In the genomic region with DNA sequence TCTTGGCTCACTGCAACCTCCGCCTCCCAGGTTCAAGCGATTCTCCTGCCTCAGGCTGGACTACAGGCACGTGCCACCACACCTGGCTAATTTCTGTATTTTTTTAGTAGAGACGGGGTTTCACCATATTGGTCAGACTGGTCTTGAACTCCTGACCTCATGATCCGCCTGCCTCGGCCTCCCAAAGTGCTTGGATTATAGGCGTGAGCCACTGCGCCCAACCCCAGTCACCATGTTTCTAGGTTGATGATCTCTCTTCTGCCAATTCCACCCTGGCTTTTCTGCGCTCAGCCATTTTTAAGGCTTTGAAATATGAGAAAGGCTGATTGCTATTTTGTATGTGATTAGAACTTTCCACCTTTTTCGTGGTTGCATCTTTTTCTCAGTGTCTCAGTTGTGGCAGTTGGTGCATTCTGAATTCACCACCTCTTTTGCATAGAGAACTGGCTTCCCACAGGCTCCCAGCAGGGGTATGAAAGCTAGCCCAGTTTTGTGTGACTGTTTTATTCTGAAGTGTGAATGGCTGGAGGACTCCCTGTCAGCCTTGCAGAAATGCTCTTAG, we compare ENCODE assay signal across 1 cellular context.
A peak's percentile ranks its signal among the peaks of the same experiment; 100 is the strongest.
TF ChIP-seq lines count a peak whose summit lies in the region.

No MANE protein-coding gene starts in this region.

TF ChIP-seq in GM12878, 131 proteins besides CTCF, POLR2A, EP300 and RAD21 (continued from another document and continues in another):
- TF ChIP-seq, protein P1, sequence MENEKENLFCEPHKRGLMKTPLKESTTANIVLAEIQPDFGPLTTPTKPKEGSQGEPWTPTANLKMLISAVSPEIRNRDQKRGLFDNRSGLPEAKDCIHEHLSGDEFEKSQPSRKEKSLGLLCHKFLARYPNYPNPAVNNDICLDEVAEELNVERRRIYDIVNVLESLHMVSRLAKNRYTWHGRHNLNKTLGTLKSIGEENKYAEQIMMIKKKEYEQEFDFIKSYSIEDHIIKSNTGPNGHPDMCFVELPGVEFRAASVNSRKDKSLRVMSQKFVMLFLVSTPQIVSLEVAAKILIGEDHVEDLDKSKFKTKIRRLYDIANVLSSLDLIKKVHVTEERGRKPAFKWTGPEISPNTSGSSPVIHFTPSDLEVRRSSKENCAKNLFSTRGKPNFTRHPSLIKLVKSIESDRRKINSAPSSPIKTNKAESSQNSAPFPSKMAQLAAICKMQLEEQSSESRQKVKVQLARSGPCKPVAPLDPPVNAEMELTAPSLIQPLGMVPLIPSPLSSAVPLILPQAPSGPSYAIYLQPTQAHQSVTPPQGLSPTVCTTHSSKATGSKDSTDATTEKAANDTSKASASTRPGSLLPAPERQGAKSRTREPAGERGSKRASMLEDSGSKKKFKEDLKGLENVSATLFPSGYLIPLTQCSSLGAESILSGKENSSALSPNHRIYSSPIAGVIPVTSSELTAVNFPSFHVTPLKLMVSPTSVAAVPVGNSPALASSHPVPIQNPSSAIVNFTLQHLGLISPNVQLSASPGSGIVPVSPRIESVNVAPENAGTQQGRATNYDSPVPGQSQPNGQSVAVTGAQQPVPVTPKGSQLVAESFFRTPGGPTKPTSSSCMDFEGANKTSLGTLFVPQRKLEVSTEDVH (IDR thresholded peaks at IDR 0.05; ENCODE audit: low read depth, partially characterized antibody) = no peak
- TF ChIP-seq, protein P2, sequence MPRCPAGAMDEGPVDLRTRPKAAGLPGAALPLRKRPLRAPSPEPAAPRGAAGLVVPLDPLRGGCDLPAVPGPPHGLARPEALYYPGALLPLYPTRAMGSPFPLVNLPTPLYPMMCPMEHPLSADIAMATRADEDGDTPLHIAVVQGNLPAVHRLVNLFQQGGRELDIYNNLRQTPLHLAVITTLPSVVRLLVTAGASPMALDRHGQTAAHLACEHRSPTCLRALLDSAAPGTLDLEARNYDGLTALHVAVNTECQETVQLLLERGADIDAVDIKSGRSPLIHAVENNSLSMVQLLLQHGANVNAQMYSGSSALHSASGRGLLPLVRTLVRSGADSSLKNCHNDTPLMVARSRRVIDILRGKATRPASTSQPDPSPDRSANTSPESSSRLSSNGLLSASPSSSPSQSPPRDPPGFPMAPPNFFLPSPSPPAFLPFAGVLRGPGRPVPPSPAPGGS (IDR thresholded peaks at IDR 0.05; ENCODE audit: borderline replicate concordance, insufficient read depth, low read depth, low read length, poor library complexity, severe bottlenecking) = peak; percentile 9
- TF ChIP-seq MEF2B (IDR thresholded peaks at IDR 0.05; ENCODE audit: partially characterized antibody, poor library complexity, severe bottlenecking) = peak; percentile 64
- TF ChIP-seq, protein P3, sequence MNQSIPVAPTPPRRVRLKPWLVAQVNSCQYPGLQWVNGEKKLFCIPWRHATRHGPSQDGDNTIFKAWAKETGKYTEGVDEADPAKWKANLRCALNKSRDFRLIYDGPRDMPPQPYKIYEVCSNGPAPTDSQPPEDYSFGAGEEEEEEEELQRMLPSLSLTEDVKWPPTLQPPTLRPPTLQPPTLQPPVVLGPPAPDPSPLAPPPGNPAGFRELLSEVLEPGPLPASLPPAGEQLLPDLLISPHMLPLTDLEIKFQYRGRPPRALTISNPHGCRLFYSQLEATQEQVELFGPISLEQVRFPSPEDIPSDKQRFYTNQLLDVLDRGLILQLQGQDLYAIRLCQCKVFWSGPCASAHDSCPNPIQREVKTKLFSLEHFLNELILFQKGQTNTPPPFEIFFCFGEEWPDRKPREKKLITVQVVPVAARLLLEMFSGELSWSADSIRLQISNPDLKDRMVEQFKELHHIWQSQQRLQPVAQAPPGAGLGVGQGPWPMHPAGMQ (IDR thresholded peaks at IDR 0.05; ENCODE audit: borderline replicate concordance) = no peak
- peak; percentile 82; the same call in 1 of the 2 replicates for TF ChIP-seq NFIC (IDR thresholded peaks at IDR 0.05; ENCODE audit: low read depth, low read length)
- TF ChIP-seq MYC (IDR thresholded peaks at IDR 0.05; ENCODE audit: insufficient read depth, insufficient read length, insufficient replicate concordance, low read length, severe bottlenecking) = no peak
- TF ChIP-seq MTA2 (IDR thresholded peaks at IDR 0.05; ENCODE audit: low read depth) = peak; percentile 87
- TF ChIP-seq RAD51 (IDR thresholded peaks at IDR 0.05) = peak; percentile 76; the same call in 1 of the 2 replicates
- no peak for TF ChIP-seq SMAD1 (IDR thresholded peaks at IDR 0.05; ENCODE audit: low read depth, partially characterized antibody)
- no peak for TF ChIP-seq SMAD5 (IDR thresholded peaks at IDR 0.05; ENCODE audit: low read depth)
- no peak for TF ChIP-seq CREM (IDR thresholded peaks at IDR 0.05; ENCODE audit: low read depth)
- TF ChIP-seq JUND (IDR thresholded peaks at IDR 0.05; ENCODE audit: low read depth, low read length) = no peak
- TF ChIP-seq RBBP5 (conservative IDR thresholded peaks at IDR 0.05) = no peak
- TF ChIP-seq SIN3A (IDR thresholded peaks at IDR 0.05; ENCODE audit: low read depth, low read length) = no peak
- TF ChIP-seq, protein P4, sequence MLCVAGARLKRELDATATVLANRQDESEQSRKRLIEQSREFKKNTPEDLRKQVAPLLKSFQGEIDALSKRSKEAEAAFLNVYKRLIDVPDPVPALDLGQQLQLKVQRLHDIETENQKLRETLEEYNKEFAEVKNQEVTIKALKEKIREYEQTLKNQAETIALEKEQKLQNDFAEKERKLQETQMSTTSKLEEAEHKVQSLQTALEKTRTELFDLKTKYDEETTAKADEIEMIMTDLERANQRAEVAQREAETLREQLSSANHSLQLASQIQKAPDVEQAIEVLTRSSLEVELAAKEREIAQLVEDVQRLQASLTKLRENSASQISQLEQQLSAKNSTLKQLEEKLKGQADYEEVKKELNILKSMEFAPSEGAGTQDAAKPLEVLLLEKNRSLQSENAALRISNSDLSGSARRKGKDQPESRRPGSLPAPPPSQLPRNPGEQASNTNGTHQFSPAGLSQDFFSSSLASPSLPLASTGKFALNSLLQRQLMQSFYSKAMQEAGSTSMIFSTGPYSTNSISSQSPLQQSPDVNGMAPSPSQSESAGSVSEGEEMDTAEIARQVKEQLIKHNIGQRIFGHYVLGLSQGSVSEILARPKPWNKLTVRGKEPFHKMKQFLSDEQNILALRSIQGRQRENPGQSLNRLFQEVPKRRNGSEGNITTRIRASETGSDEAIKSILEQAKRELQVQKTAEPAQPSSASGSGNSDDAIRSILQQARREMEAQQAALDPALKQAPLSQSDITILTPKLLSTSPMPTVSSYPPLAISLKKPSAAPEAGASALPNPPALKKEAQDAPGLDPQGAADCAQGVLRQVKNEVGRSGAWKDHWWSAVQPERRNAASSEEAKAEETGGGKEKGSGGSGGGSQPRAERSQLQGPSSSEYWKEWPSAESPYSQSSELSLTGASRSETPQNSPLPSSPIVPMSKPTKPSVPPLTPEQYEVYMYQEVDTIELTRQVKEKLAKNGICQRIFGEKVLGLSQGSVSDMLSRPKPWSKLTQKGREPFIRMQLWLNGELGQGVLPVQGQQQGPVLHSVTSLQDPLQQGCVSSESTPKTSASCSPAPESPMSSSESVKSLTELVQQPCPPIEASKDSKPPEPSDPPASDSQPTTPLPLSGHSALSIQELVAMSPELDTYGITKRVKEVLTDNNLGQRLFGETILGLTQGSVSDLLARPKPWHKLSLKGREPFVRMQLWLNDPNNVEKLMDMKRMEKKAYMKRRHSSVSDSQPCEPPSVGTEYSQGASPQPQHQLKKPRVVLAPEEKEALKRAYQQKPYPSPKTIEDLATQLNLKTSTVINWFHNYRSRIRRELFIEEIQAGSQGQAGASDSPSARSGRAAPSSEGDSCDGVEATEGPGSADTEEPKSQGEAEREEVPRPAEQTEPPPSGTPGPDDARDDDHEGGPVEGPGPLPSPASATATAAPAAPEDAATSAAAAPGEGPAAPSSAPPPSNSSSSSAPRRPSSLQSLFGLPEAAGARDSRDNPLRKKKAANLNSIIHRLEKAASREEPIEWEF (IDR thresholded peaks at IDR 0.05; ENCODE audit: insufficient replicate concordance, low read depth, low read length) = no peak
- no peak for TF ChIP-seq MTA3 (IDR thresholded peaks at IDR 0.05; ENCODE audit: borderline replicate concordance, low read length)
- no peak for TF ChIP-seq YBX1 (IDR thresholded peaks at IDR 0.05)
- TF ChIP-seq, protein P5, sequence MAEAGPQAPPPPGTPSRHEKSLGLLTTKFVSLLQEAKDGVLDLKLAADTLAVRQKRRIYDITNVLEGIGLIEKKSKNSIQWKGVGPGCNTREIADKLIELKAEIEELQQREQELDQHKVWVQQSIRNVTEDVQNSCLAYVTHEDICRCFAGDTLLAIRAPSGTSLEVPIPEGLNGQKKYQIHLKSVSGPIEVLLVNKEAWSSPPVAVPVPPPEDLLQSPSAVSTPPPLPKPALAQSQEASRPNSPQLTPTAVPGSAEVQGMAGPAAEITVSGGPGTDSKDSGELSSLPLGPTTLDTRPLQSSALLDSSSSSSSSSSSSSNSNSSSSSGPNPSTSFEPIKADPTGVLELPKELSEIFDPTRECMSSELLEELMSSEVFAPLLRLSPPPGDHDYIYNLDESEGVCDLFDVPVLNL (IDR thresholded peaks at IDR 0.05; ENCODE audit: low read depth, low read length) = no peak
- TF ChIP-seq, protein P6, sequence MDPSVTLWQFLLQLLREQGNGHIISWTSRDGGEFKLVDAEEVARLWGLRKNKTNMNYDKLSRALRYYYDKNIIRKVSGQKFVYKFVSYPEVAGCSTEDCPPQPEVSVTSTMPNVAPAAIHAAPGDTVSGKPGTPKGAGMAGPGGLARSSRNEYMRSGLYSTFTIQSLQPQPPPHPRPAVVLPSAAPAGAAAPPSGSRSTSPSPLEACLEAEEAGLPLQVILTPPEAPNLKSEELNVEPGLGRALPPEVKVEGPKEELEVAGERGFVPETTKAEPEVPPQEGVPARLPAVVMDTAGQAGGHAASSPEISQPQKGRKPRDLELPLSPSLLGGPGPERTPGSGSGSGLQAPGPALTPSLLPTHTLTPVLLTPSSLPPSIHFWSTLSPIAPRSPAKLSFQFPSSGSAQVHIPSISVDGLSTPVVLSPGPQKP (IDR thresholded peaks at IDR 0.05; ENCODE audit: low read depth, low read length) = no peak
- no peak for TF ChIP-seq RB1 (IDR thresholded peaks at IDR 0.05; ENCODE audit: borderline replicate concordance)
- no peak for TF ChIP-seq KAT2A (conservative IDR thresholded peaks at IDR 0.05; ENCODE audit: control insufficient read depth, low read depth, low read length)
- no peak for TF ChIP-seq EGR1 (IDR thresholded peaks at IDR 0.05; ENCODE audit: borderline replicate concordance in 1 of 2, low read depth in 2 of 2, low read length in 2 of 2)
- no peak for TF ChIP-seq NRF1 (conservative IDR thresholded peaks at IDR 0.05; ENCODE audit: low read depth, low read length)
- TF ChIP-seq SP1 (IDR thresholded peaks at IDR 0.05; ENCODE audit: low read depth, low read length) = no peak
- TF ChIP-seq, protein P7, sequence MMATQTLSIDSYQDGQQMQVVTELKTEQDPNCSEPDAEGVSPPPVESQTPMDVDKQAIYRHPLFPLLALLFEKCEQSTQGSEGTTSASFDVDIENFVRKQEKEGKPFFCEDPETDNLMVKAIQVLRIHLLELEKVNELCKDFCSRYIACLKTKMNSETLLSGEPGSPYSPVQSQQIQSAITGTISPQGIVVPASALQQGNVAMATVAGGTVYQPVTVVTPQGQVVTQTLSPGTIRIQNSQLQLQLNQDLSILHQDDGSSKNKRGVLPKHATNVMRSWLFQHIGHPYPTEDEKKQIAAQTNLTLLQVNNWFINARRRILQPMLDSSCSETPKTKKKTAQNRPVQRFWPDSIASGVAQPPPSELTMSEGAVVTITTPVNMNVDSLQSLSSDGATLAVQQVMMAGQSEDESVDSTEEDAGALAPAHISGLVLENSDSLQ (IDR thresholded peaks at IDR 0.05) = 0 out of 2 replicates have a peak, but pooled peaks have one; percentile 38
- no peak for TF ChIP-seq GABPA (IDR thresholded peaks at IDR 0.05; ENCODE audit: low read depth)
- peak; percentile 77; the same call in 1 of the 2 replicates for TF ChIP-seq TBL1XR1 (IDR thresholded peaks at IDR 0.05; ENCODE audit: low read depth, low read length)
- TF ChIP-seq, protein P8, sequence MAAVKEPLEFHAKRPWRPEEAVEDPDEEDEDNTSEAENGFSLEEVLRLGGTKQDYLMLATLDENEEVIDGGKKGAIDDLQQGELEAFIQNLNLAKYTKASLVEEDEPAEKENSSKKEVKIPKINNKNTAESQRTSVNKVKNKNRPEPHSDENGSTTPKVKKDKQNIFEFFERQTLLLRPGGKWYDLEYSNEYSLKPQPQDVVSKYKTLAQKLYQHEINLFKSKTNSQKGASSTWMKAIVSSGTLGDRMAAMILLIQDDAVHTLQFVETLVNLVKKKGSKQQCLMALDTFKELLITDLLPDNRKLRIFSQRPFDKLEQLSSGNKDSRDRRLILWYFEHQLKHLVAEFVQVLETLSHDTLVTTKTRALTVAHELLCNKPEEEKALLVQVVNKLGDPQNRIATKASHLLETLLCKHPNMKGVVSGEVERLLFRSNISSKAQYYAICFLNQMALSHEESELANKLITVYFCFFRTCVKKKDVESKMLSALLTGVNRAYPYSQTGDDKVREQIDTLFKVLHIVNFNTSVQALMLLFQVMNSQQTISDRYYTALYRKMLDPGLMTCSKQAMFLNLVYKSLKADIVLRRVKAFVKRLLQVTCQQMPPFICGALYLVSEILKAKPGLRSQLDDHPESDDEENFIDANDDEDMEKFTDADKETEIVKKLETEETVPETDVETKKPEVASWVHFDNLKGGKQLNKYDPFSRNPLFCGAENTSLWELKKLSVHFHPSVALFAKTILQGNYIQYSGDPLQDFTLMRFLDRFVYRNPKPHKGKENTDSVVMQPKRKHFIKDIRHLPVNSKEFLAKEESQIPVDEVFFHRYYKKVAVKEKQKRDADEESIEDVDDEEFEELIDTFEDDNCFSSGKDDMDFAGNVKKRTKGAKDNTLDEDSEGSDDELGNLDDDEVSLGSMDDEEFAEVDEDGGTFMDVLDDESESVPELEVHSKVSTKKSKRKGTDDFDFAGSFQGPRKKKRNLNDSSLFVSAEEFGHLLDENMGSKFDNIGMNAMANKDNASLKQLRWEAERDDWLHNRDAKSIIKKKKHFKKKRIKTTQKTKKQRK (IDR thresholded peaks at IDR 0.05; ENCODE audit: low read depth, low read length) = no peak
- TF ChIP-seq SRF (IDR thresholded peaks at IDR 0.05; ENCODE audit: low read depth in 2 of 2, low read length in 2 of 2) = no peak
- TF ChIP-seq ZNF217 (IDR thresholded peaks at IDR 0.05) = peak; percentile 52; the same call in 1 of the 2 replicates
- TF ChIP-seq TAF1 (IDR thresholded peaks at IDR 0.05; ENCODE audit: borderline replicate concordance, low read depth, low read length) = no peak
- TF ChIP-seq, protein P9, sequence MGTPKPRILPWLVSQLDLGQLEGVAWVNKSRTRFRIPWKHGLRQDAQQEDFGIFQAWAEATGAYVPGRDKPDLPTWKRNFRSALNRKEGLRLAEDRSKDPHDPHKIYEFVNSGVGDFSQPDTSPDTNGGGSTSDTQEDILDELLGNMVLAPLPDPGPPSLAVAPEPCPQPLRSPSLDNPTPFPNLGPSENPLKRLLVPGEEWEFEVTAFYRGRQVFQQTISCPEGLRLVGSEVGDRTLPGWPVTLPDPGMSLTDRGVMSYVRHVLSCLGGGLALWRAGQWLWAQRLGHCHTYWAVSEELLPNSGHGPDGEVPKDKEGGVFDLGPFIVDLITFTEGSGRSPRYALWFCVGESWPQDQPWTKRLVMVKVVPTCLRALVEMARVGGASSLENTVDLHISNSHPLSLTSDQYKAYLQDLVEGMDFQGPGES (IDR thresholded peaks at IDR 0.05) = no peak
- TF ChIP-seq CEBPB (IDR thresholded peaks at IDR 0.05; ENCODE audit: borderline replicate concordance in 1 of 2, low read depth in 2 of 2, low read length in 2 of 2) = peak in 1 of 2 experiments; percentile 41; a peak in 1 of 4 replicates
- no peak for TF ChIP-seq POLR2AphosphoS2 (IDR thresholded peaks at IDR 0.05; ENCODE audit: low read depth, low read length)
- TF ChIP-seq KDM1A (IDR thresholded peaks at IDR 0.05; ENCODE audit: borderline replicate concordance) = no peak
